In the genomic region with DNA sequence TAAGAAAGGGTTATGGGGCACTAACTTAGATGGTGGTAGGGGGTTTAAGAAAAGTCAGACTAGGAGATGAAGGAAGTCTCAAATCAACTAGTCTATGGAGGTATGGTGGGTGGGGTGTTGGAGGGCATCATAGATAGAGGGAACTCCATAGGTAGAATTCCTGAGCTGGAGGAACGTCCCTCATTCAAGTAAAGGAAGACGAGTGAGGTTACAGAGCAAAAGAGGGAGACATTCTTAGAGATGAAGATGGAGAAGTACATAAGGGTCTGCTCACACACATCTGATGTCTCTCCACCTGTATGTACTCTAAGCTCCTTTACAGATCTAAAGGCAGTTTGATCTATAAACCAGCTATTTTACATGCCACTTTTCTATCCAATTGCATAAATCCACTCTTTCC, we compare ENCODE assay signal across 8 cellular contexts. TPM values are rescaled to one million over a fixed set of nuclear protein-coding genes. Genes with fewer than 3 reads are reported as not detected.
DNase-seq lines count a peak whose midpoint lies in the region; ATAC-seq and TF ChIP-seq lines count a peak whose summit lies in the region.

No MANE protein-coding gene starts in this region.

- TF ChIP-seq CTCF in OCI-LY7 (conservative IDR thresholded peaks at IDR 0.05; ENCODE audit: low read length): no peak
- TF ChIP-seq CTCF in endothelial cell (IDR thresholded peaks at IDR 0.05; ENCODE audit: unreplicated experiment): no peak
- TF ChIP-seq CTCF in progenitor cell of endocrine pancreas (IDR thresholded peaks at IDR 0.05; ENCODE audit: unreplicated experiment): no peak

- H3K36me3 Mint-ChIP-seq in endothelial cell (ENCODE audit: low read depth, unreplicated experiment): peaks cover 16% of the 10 kb centered on the region
- peaks cover 22% of the 10 kb centered on the region for H3K36me3 Mint-ChIP-seq in progenitor cell of endocrine pancreas (ENCODE audit: insufficient read depth)

- no peaks in the 10 kb centered on the region for H3K9me3 ChIP-seq in OCI-LY7 (ENCODE audit: low read length)

- no peaks in the 10 kb centered on the region for H3K79me2 ChIP-seq in OCI-LY7 (ENCODE audit: insufficient read depth, low read depth, low read length)

- POLR2A ChIA-PET in OCI-LY7 (lab: Charles Lee): interaction anchor here (0.7 to 2.2 kb wide), 7 partner anchors 10 to 101 kb away, joined by 3 to 8 read pairs (median 4); no protein-coding TSS in a partner anchor

- peak; percentile 23 for DNase-seq in ELR (ENCODE audit: low read depth)
- DNase-seq in OCI-LY7 (ENCODE audit: low spot score): no peak
- no peak for DNase-seq in endothelial cell (ENCODE audit: low spot score)
- DNase-seq in progenitor cell of endocrine pancreas (ENCODE audit: low spot score, unreplicated experiment): no peak
- no peak for DNase-seq in left colon
- DNase-seq in NCI-H1694 treated with DMSO at 0.1 percent for 48 hours (lab: John Stamatoyannopoulos, UW): no peak

- H3K9me3 Mint-ChIP-seq in endothelial cell (ENCODE audit: unreplicated experiment) (no peaks in the 10 kb centered on the region), progenitor cell of endocrine pancreas (ENCODE audit: low read depth) (peaks cover 4% of the 10 kb centered on the region)

- H2AFZ ChIP-seq in OCI-LY7 (ENCODE audit: low read length): no peak overlapping the region

- CTCF ChIA-PET in OCI-LY7 (lab: Charles Lee; ENCODE audit: unreplicated experiment): no interaction called here

- H3K27me3 Mint-ChIP-seq in endothelial cell (ENCODE audit: unreplicated experiment): no peaks in the 10 kb centered on the region
- H3K27me3 Mint-ChIP-seq in progenitor cell of endocrine pancreas: no peaks in the 10 kb centered on the region

- H3K27ac ChIP-seq in OCI-LY7 (ENCODE audit: low read depth, low read length, poor library complexity, severe bottlenecking): no peak overlapping the region

- ATAC-seq in HG03354 (IDR thresholded peaks at IDR 0.05; ENCODE audit: poor library complexity, severe bottlenecking, unreplicated experiment): no peak
- no peak for ATAC-seq in left colon
- no peak for ATAC-seq in GM21390 (IDR thresholded peaks at IDR 0.05; ENCODE audit: unreplicated experiment)

- no peaks in the 10 kb centered on the region for H3K4me1 ChIP-seq in OCI-LY7 (ENCODE audit: insufficient read depth, low read length, poor library complexity, severe bottlenecking)

- peak overlapping the region; percentile 74 for H3K4me3 ChIP-seq in OCI-LY7 (ENCODE audit: low read depth, low read length, poor library complexity, severe bottlenecking)

- peak overlapping the region; percentile 94 for H3K4me3 Mint-ChIP-seq in endothelial cell (ENCODE audit: unreplicated experiment)
- peak overlapping the region; percentile 83 for H3K4me3 Mint-ChIP-seq in progenitor cell of endocrine pancreas (ENCODE audit: low read depth)

- peaks cover 7% of the 10 kb centered on the region; the same call in 1 of the 2 replicates for H4K20me1 ChIP-seq in OCI-LY7 (ENCODE audit: insufficient read depth, low read length)

- H3K9me2 ChIP-seq in OCI-LY7 (ENCODE audit: insufficient read depth, low read length): no peaks in the 10 kb centered on the region

- H3K4me2 ChIP-seq in OCI-LY7 (ENCODE audit: low read length): peak overlapping the region; percentile 90

- peak overlapping the region; percentile 91 for H3K27ac Mint-ChIP-seq in endothelial cell (ENCODE audit: unreplicated experiment)
- H3K27ac Mint-ChIP-seq in progenitor cell of endocrine pancreas: peak overlapping the region; percentile 96

- BruUV-seq in OCI-LY7 (replicated peaks; lab: Mats Ljungman, UMichigan): no TSS peak

- H3K36me3 ChIP-seq in OCI-LY7 (ENCODE audit: insufficient read depth, low read length): no peaks in the 10 kb centered on the region

- intact Hi-C loops in OCI-LY7 (cut with micrococcal nuclease; ENCODE audit: unreplicated experiment) (no loop called here), left colon (cut with DNase I, micrococcal nuclease) (no loop called here)

- peaks cover 20% of the 10 kb centered on the region for H3K4me1 Mint-ChIP-seq in endothelial cell (ENCODE audit: unreplicated experiment)
- H3K4me1 Mint-ChIP-seq in progenitor cell of endocrine pancreas (ENCODE audit: low read depth): peaks cover 27% of the 10 kb centered on the region

RNA-seq across cellular contexts. Expression of a gene that starts 1.4 kb away (rescaled TPM):
- total RNA-seq in OCI-LY7 (2014; rRNA removed; shearing (Covaris generic)): 1.4 and 1.8 TPM in 2 replicates
- total RNA-seq in OCI-LY7 (2022): 7.5 and 13.4 TPM in 2 replicates
- 77.1 TPM for total RNA-seq in endothelial cell (ENCODE audit: unreplicated experiment)
- total RNA-seq in progenitor cell of endocrine pancreas: 84.5 and 86.9 TPM in 2 replicates
- total RNA-seq in left colon: 100 to 1,000 TPM; 168 to 292 TPM
